ENCODE assay signal across 32 cellular contexts in the genomic region with DNA sequence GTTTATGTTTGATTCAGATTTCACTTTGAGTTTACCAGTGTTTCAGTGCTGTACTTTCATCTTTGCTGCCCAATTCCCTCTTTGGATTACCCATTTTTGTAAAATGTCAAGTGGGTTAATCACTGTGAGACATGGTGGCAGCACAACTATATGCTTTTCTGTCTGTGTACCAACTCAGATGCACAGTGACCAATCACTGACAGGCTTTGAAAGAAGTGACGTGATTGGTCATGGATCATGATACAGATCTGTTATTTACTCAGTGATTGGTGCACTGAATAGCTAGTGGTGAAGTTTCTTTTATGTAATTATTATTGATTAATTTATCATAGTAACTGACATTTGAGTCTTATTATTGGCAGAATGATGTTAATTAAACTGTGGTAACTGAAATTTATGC.
DNase-seq lines count a peak whose midpoint lies in the region; ATAC-seq, FAIRE-seq and TF ChIP-seq lines count a peak whose summit lies in the region.
"Had no signal": no experiment of that assay in that cellular context is flagged by ENCODE, and none has a peak within 500 bp of the region (broad histone marks: within the 10 kb centered on the region; RNA-seq: fewer than 3 reads in every experiment).

No MANE protein-coding gene starts in this region.

- H3K9ac ChIP-seq in K562 (ENCODE audit: insufficient read depth in 1 of 2, low read depth in 2 of 2, low read length in 2 of 2): no peak overlapping the region
- H3K9ac ChIP-seq: BLaER1 had no signal

- no peaks in the 10 kb centered on the region for H4K20me1 ChIP-seq in K562 (replicated peaks; ENCODE audit: control insufficient read depth, insufficient read depth, low read length)
- H4K20me1 ChIP-seq: BLaER1 had no signal

- no peaks in the 10 kb centered on the region for H3K9me1 ChIP-seq in K562 (ENCODE audit: control insufficient read depth, insufficient read depth, low read length)

- H3K27ac ChIP-seq in K562 (ENCODE audit: extremely low read depth, low read depth, low read length): no peak overlapping the region
- H3K27ac ChIP-seq: BLaER1, epithelial cell of prostate, HL-60, WERI-Rb-1 had no signal

- TF ChIP-seq POLR2A in H54 (IDR thresholded peaks at IDR 0.05; ENCODE audit: low read depth, low read length) (no peak), NB4 (IDR thresholded peaks at IDR 0.05; ENCODE audit: extremely low read depth, insufficient read length) (no peak), K562 (conservative IDR thresholded peaks at IDR 0.05) (no peak), GM12891 (IDR thresholded peaks at IDR 0.05; ENCODE audit: low read depth, low read length) (no peak)

- DNase-seq in A172 (ENCODE audit: low spot score) (peak; percentile 23), H54 (ENCODE audit: insufficient read length, low spot score) (no peak), NB4 (ENCODE audit: low read depth) (peak; percentile 23), K562 (ENCODE audit: extremely low read depth in 1 of 4, low spot score in 3 of 4) (peak in 2 of 4 experiments; percentile 2 to 31), NCI-H1694 (lab: John Stamatoyannopoulos, UW) (no peak), HUDEP-2 (lab: John Stamatoyannopoulos, UW; ENCODE audit: unreplicated experiment in 76 of 76) (no peak), GM12891 (ENCODE audit: insufficient read length, low spot score) (no peak), progenitor cell of endocrine pancreas (ENCODE audit: low spot score, unreplicated experiment) (no peak)
- DNase-seq: activated CD4-positive, alpha-beta T cell treated with anti-CD3 and anti-CD28 coated beads, Interleukin-2, amount 10 ng/mL, durations not matched to agents 24 days and 14 days; activated naive CD4-positive, alpha-beta T cell treated with Interleukin-2 at 50 U/mL for 16 hours; activated T-cell treated with anti-CD3 and anti-CD28 coated beads, Interleukin-2, amount 50 U/mL, for 48 hours; central memory CD4-positive, alpha-beta T cell; cortex of kidney; DMS79; effector memory CD4-positive, alpha-beta T cell; GDM1; IMR-90; NCI-H1105 treated with DMSO at 0.1 percent for 48 hours; NCI-H1930; NCI-H524 treated with DMSO at 0.1 percent for 48 hours; NK-92 treated with Interleukin-12 subunit alpha and Interleukin-12 subunit beta, amount 100 ng/mL, for 24 hours; stimulated activated CD4-positive, alpha-beta T cell treated with anti-CD3 and anti-CD28 coated beads, Interleukin-4, amount 100 ng/mL, for 24 hours; T1000; trophoblast cell; WERI-Rb-1 had no signal

- H3K9me3 Mint-ChIP-seq in progenitor cell of endocrine pancreas (ENCODE audit: low read depth): no peaks in the 10 kb centered on the region
- H3K9me3 Mint-ChIP-seq: activated CD4-positive, alpha-beta T cell treated with anti-CD3 and anti-CD28 coated beads, Interleukin-2, amount 10 ng/mL, durations not matched to agents 24 days and 14 days; memory B cell; nephron had no signal

- H3K4me1 Mint-ChIP-seq in progenitor cell of endocrine pancreas (ENCODE audit: low read depth): peaks cover 7% of the 10 kb centered on the region
- H3K4me1 Mint-ChIP-seq: activated CD4-positive, alpha-beta T cell treated with anti-CD3 and anti-CD28 coated beads, Interleukin-2, amount 10 ng/mL, durations not matched to agents 24 days and 14 days; memory B cell had no signal

- H3K79me2 ChIP-seq in K562 (ENCODE audit: control insufficient read depth, insufficient read depth, low read length): no peaks in the 10 kb centered on the region

- H3K27me3 ChIP-seq in K562 (ENCODE audit: control insufficient read depth in 2 of 2, insufficient read depth in 2 of 2, low read length in 2 of 2): 0 out of 5 replicates have a peak, but pooled peaks cover 0 to 3% of the 10 kb centered on the region in 2 experiments
- H3K27me3 ChIP-seq: BLaER1 had no signal

- TF ChIP-seq RAD21 in K562 (CRISPR knock-in tag; conservative IDR thresholded peaks at IDR 0.05 in 1 of 2, IDR thresholded peaks at IDR 0.05 in 1 of 2): no peak

- no peaks in the 10 kb centered on the region for H3K36me3 Mint-ChIP-seq in progenitor cell of endocrine pancreas (ENCODE audit: insufficient read depth)
- H3K36me3 Mint-ChIP-seq: memory B cell had no signal

- H3K36me3 ChIP-seq in K562 (ENCODE audit: control insufficient read depth, insufficient read depth, low read length): no peaks in the 10 kb centered on the region
- H3K36me3 ChIP-seq: BLaER1, WERI-Rb-1 had no signal

- in situ Hi-C loops in K562 (cut with MboI): no loop called here

- peak; percentile 20 for FAIRE-seq in H54 (lab: Jason Lieb, UNC)
- FAIRE-seq in K562 (lab: Jason Lieb, UNC): no peak
- FAIRE-seq in GM12891 (lab: Jason Lieb, UNC): no peak
- FAIRE-seq: islet of Langerhans had no signal

- H3K4me3 ChIP-seq in NB4 (ENCODE audit: low read depth, low read length) (no peak overlapping the region), K562 (no peak overlapping the region)
- H3K4me3 ChIP-seq: BLaER1 had no signal

- BruUV-seq in K562 (replicated peaks; lab: Mats Ljungman, UMichigan): no TSS peak

- H3K4me1 ChIP-seq in K562 (replicated peaks in 1 of 2; ENCODE audit: control insufficient read depth in 2 of 2, insufficient read depth in 2 of 2, low read length in 2 of 2): no peaks in the 10 kb centered on the region
- H3K4me1 ChIP-seq: BLaER1 had no signal

- no peak for TF ChIP-seq CTCF in NB4 (IDR thresholded peaks at IDR 0.05; ENCODE audit: low read depth, low read length)
- no peak for TF ChIP-seq CTCF in K562 (IDR thresholded peaks at IDR 0.05 in 2 of 3, conservative IDR thresholded peaks at IDR 0.05 in 1 of 3; ENCODE audit: insufficient read depth in 2 of 3, low read depth in 1 of 3, low read length in 3 of 3)
- TF ChIP-seq CTCF in progenitor cell of endocrine pancreas (IDR thresholded peaks at IDR 0.05; ENCODE audit: unreplicated experiment): no peak

- 0% methylated on average over 1 of the region's 1 CpG for WGBS in K562 (ENCODE audit: insufficient coverage, low coverage, missing lambda C conversion rate)

- no peaks in the 10 kb centered on the region for H3K9me3 ChIP-seq in K562 (replicated peaks; ENCODE audit: control insufficient read depth, insufficient read depth, low read depth, low read length)
- H3K9me3 ChIP-seq: BLaER1 had no signal

- TF ChIP-seq EP300 in K562 (IDR thresholded peaks at IDR 0.05; ENCODE audit: low read length): no peak

- H3K27me3 Mint-ChIP-seq in progenitor cell of endocrine pancreas: no peaks in the 10 kb centered on the region
- H3K27me3 Mint-ChIP-seq: activated CD4-positive, alpha-beta T cell treated with anti-CD3 and anti-CD28 coated beads, Interleukin-2, amount 10 ng/mL, durations not matched to agents 24 days and 14 days had no signal

- no peak for ATAC-seq in K562
- ATAC-seq: left lobe of liver had no signal

- CTCF ChIA-PET in K562 (lab: Yijun Ruan, JAX; ENCODE audit: low intra/inter-chr PET ratio): no interaction called here

- H3K4me3 Mint-ChIP-seq in progenitor cell of endocrine pancreas (ENCODE audit: low read depth): no peak overlapping the region
- H3K4me3 Mint-ChIP-seq: activated CD4-positive, alpha-beta T cell treated with anti-CD3 and anti-CD28 coated beads, Interleukin-2, amount 10 ng/mL, durations not matched to agents 24 days and 14 days; memory B cell; nephron had no signal

- no peak overlapping the region for H2AFZ ChIP-seq in K562 (ENCODE audit: low read depth, low read length)

- no peak overlapping the region for H3K27ac Mint-ChIP-seq in progenitor cell of endocrine pancreas
- H3K27ac Mint-ChIP-seq: activated CD4-positive, alpha-beta T cell treated with anti-CD3 and anti-CD28 coated beads, Interleukin-2, amount 10 ng/mL, durations not matched to agents 24 days and 14 days; memory B cell; nephron had no signal

- intact Hi-C loops in K562 (cut with micrococcal nuclease): no loop called here

- no peak overlapping the region for H3K4me2 ChIP-seq in K562 (ENCODE audit: insufficient read depth, low read length)
- H3K4me2 ChIP-seq: BLaER1 had no signal

- POLR2A ChIA-PET in K562 (lab: Yijun Ruan, JAX): no interaction called here

TF ChIP-seq in K562, 482 proteins besides CTCF, POLR2A, EP300 and RAD21:
- TF ChIP-seq HMGN3 (IDR thresholded peaks at IDR 0.05; ENCODE audit: borderline replicate concordance, extremely low read depth, insufficient read length, low read depth, low read length) (no peak), FOS (IDR thresholded peaks at IDR 0.05; ENCODE audit: extremely low read depth, insufficient read length) (peak; percentile 2)

TF ChIP-seq in GM12891, 5 proteins besides CTCF, POLR2A, EP300 and RAD21:
- TF ChIP-seq TAF1 (IDR thresholded peaks at IDR 0.05; ENCODE audit: low read depth, low read length): no peak
- TF ChIP-seq POU2F2 (IDR thresholded peaks at IDR 0.05; ENCODE audit: low read depth, low read length): no peak
- no peak for TF ChIP-seq PAX5 (IDR thresholded peaks at IDR 0.05; ENCODE audit: insufficient read depth, low read length, severe bottlenecking)
- no peak for TF ChIP-seq SPI1 (IDR thresholded peaks at IDR 0.05; ENCODE audit: low read depth, low read length)
- TF ChIP-seq POLR2AphosphoS5 (IDR thresholded peaks at IDR 0.05; ENCODE audit: low read depth, low read length): no peak

Comparison
In these comparisons a context has a peak if more than half of its experiments do, and no peak if none do; other contexts are left out.
1. DNase-seq: peak in A172 (single experiment) and NB4 (single experiment); none in H54 (single experiment), NCI-H1694 (single experiment), HUDEP-2 (0 of 76), GM12891 (single experiment) and progenitor cell of endocrine pancreas (single experiment).